9 cellular contexts compared by ENCODE assay signal in genomic region chr17:33520404-33521032, GRCh38.
DNase-seq lines count a peak whose midpoint lies in the region; ATAC-seq and TF ChIP-seq lines count a peak whose summit lies in the region.
"Had no signal": no experiment of that assay in that cellular context is flagged by ENCODE, and none has a peak within 500 bp of the region (broad histone marks: within the 10 kb centered on the region; RNA-seq: fewer than 3 reads in every experiment).

No MANE protein-coding gene starts in this region.

- H3K79me2 ChIP-seq in PC-3 (ENCODE audit: low read length): no peaks in the 10 kb centered on the region

- intact Hi-C loops in PC-3 (cut with micrococcal nuclease): no loop called here

- H3K9me2 ChIP-seq in PC-3 (replicated peaks; ENCODE audit: low read length): no peaks in the 10 kb centered on the region

- H3K27ac ChIP-seq in PC-3 (ENCODE audit: low read length): no peak overlapping the region
- H3K27ac ChIP-seq: epithelial cell of prostate had no signal

- CTCF ChIA-PET in PC-3 (lab: Charles Lee): no interaction called here

- DNase-seq in AG10803 (ENCODE audit: low read depth) (peak; percentile 3), GM13977 (ENCODE audit: low spot score) (peak; percentile 73), PC-3 (peak; percentile 42), iPS DF 4.7 (ENCODE audit: extremely low read depth, low spot score) (peak; percentile 51)
- DNase-seq in activated naive CD8-positive, alpha-beta T cell treated with anti-CD3 and anti-CD28 coated beads, Interleukin-2, amount 50 U/mL, for 16 hours (ENCODE audit: low read depth, low spot score): peak; percentile 7
- DNase-seq in stimulated activated CD4-positive, alpha-beta T cell treated with anti-CD3 and anti-CD28 coated beads, Interleukin-1b, Interleukin-23, amount 100 ng/mL, for 4 hours (ENCODE audit: low read depth in 2 of 2): peak; percentile 5 to 41

- no peak overlapping the region for H2AFZ ChIP-seq in PC-3 (ENCODE audit: low read length)

- H3K4me2 ChIP-seq in PC-3 (ENCODE audit: low read length): no peak overlapping the region

- no peaks in the 10 kb centered on the region for H3K36me3 ChIP-seq in PC-3 (ENCODE audit: low read depth, low read length)

- POLR2A ChIA-PET in PC-3 (lab: Charles Lee; ENCODE audit: unreplicated experiment): no interaction called here

- H3K9ac ChIP-seq in PC-3 (ENCODE audit: low read length): no peak overlapping the region

- H3K4me3 ChIP-seq in AG10803 (ENCODE audit: low read length) (no peak overlapping the region), PC-3 (ENCODE audit: low read length) (no peak overlapping the region)

- H3K27me3 ChIP-seq in PC-3 (ENCODE audit: low read length): no peaks in the 10 kb centered on the region

- H3K9me3 ChIP-seq in PC-3 (ENCODE audit: low read length): no peaks in the 10 kb centered on the region

- H4K20me1 ChIP-seq in PC-3 (ENCODE audit: low read length): no peaks in the 10 kb centered on the region

- no peaks in the 10 kb centered on the region for H3F3A ChIP-seq in PC-3 (ENCODE audit: low read length, unreplicated experiment)

- BruUV-seq in PC-3 (replicated peaks; lab: Mats Ljungman, UMichigan): no TSS peak

- in situ Hi-C loops in GM13977 (cut with MboI; ENCODE audit: low pct_unique_long_range_greater_than_20kb, low sequenced_read_pairs, unreplicated experiment): no loop called here

- ATAC-seq in PC-3: no peak
- ATAC-seq in HG03135 (IDR thresholded peaks at IDR 0.05; ENCODE audit: unreplicated experiment): no peak
- no peak for ATAC-seq in GM21737 (IDR thresholded peaks at IDR 0.05; ENCODE audit: unreplicated experiment)

- no peaks in the 10 kb centered on the region for H3K4me1 ChIP-seq in PC-3 (ENCODE audit: insufficient read depth, low read length)

- peak; percentile 62 for TF ChIP-seq CTCF in AG10803 (conservative IDR thresholded peaks at IDR 0.05; ENCODE audit: low read length)
- peak; percentile 75 for TF ChIP-seq CTCF in GM13977 (IDR thresholded peaks at IDR 0.05; ENCODE audit: extremely low read depth, insufficient read depth, missing control alignments)
- TF ChIP-seq CTCF in PC-3 (conservative IDR thresholded peaks at IDR 0.05; ENCODE audit: low read depth, low read length): peak; percentile 64

Comparison
In these comparisons a context has a peak if more than half of its experiments do, and no peak if none do; other contexts are left out.
1. DNase-seq: peak in every context shown above with its lines; median percentile 73 in GM13977; 51 in iPS DF 4.7; 42 in PC-3; 23 in stimulated activated CD4-positive, alpha-beta T cell treated with anti-CD3 and anti-CD28 coated beads, Interleukin-1b, Interleukin-23, amount 100 ng/mL, for 4 hours; 7 in activated naive CD8-positive, alpha-beta T cell treated with anti-CD3 and anti-CD28 coated beads, Interleukin-2, amount 50 U/mL, for 16 hours; 3 in AG10803.